Comparison of ENCODE assay signal across 1 cellular context in the genomic region with DNA sequence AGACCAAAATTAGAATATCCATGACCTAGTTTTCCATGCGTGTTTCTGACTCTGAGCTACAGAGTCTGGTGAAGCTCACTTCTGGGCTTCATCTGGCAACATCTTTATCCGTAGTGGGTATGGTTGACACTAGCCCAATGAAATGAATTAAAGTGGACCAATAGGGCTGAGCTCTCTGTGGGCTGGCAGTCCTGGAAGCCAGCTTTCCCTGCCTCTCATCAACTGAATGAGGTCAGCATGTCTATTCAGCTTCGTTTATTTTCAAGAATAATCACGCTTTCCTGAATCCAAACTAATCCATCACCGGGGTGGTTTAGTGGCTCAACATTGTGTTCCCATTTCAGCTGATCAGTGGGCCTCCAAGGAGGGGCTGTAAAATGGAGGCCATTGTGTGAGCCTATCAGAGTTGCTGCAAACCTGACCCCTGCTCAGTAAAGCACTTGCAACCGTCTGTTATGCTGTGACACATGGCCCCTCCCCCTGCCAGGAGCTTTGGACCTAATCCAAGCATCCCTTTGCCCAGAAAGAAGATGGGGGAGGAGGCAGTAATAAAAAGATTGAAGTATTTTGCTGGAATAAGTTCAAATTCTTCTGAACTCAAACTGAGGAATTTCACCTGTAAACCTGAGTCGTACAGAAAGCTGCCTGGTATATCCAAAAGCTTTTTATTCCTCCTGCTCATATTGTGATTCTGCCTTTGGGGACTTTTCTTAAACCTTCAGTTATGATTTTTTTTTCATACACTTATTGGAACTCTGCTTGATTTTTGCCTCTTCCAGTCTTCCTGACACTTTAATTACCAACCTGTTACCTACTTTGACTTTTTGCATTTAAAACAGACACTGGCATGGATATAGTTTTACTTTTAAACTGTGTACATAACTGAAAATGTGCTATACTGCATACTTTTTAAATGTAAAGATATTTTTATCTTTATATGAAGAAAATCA.
TF ChIP-seq lines count a peak whose summit lies in the region.

No MANE protein-coding gene starts in this region.

TF ChIP-seq in H1, 55 proteins besides CTCF, POLR2A, EP300 and RAD21:
- no peak for TF ChIP-seq CHD7 (IDR thresholded peaks at IDR 0.05; ENCODE audit: insufficient replicate concordance, low read length)
- TF ChIP-seq CREB1 (IDR thresholded peaks at IDR 0.05): no peak
- TF ChIP-seq MAFK (IDR thresholded peaks at IDR 0.05; ENCODE audit: low read depth, low read length): no peak
- TF ChIP-seq POLR2AphosphoS5 (IDR thresholded peaks at IDR 0.05; ENCODE audit: low read depth, low read length): no peak
- TF ChIP-seq RBBP5 (IDR thresholded peaks at IDR 0.05; ENCODE audit: borderline replicate concordance, low read depth, low read length): no peak
- no peak for TF ChIP-seq BACH1 (IDR thresholded peaks at IDR 0.05; ENCODE audit: low read length)
- no peak for TF ChIP-seq RNF2 (IDR thresholded peaks at IDR 0.05; ENCODE audit: borderline replicate concordance, low read depth, low read length, missing control alignments, poor library complexity, severe bottlenecking)
- no peak for TF ChIP-seq FOSL1 (IDR thresholded peaks at IDR 0.05; ENCODE audit: insufficient read depth, low read depth, low read length)
- no peak for TF ChIP-seq TCF12 (IDR thresholded peaks at IDR 0.05; ENCODE audit: low read depth, low read length)
- TF ChIP-seq SIX5 (IDR thresholded peaks at IDR 0.05; ENCODE audit: low read depth, low read length): no peak
- no peak for TF ChIP-seq TAF1 (IDR thresholded peaks at IDR 0.05; ENCODE audit: low read depth, low read length)
- TF ChIP-seq YY1 (IDR thresholded peaks at IDR 0.05; ENCODE audit: low read depth, low read length): no peak
- no peak for TF ChIP-seq TEAD4 (IDR thresholded peaks at IDR 0.05; ENCODE audit: low read depth, low read length)
- no peak for TF ChIP-seq JUN (IDR thresholded peaks at IDR 0.05; ENCODE audit: low read depth, low read length)
- no peak for TF ChIP-seq SP1 (IDR thresholded peaks at IDR 0.05; ENCODE audit: low read depth, low read length)
- no peak for TF ChIP-seq KDM4A (IDR thresholded peaks at IDR 0.05; ENCODE audit: low read depth, low read length, severe bottlenecking)
- no peak for TF ChIP-seq RFX5 (IDR thresholded peaks at IDR 0.05; ENCODE audit: borderline replicate concordance, low read depth, low read length)
- TF ChIP-seq CBX8 (IDR thresholded peaks at IDR 0.05; ENCODE audit: borderline replicate concordance, low read depth, low read length): no peak
- no peak for TF ChIP-seq GTF2F1 (IDR thresholded peaks at IDR 0.05; ENCODE audit: borderline replicate concordance, low read depth, low read length)
- TF ChIP-seq JUND (IDR thresholded peaks at IDR 0.05; ENCODE audit: low read length): no peak
TF ChIP-seq in H1: peak in this region for 0.
